ENCODE assay signal across 17 cellular contexts in the genomic region with DNA sequence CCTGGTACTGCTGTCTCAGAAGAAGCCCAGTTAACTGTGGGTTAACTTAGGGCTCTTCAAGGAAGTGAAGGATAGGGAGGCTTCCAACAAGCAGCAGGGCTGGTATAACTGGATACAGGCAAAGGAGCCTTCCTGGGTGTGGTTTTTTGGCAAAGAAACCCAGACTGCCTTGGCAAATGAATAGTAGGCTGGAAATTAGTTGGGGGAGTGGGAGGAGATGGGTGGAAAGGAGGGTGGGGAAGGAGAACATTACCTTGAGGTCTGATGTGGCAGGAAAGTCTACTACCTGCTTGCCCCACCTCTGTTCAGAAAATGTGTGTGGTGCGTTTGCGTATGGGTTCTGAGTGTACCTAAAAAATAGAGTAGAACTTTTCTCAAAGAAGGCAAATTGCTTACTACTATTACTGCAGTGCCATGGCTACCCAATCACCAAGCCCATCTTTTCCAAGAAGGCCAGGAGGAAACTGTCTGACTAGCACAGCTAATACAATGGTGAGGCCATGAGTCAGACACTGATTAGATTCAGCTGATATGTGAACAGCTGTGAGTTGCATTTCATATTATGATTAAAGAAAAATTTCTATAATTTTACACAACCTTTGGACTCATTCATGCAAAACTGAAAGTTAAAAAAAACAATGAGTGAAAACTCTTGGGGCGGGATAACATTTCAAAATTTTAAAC. TPM values are rescaled to one million over a fixed set of nuclear protein-coding genes. Genes with fewer than 3 reads are reported as not detected.
A peak's percentile ranks its signal among the peaks of the same experiment; 100 is the strongest.
DNase-seq lines count a peak whose midpoint lies in the region; TF ChIP-seq lines count a peak whose summit lies in the region.
"Had no signal": no experiment of that assay in that cellular context is flagged by ENCODE, and none has a peak within 500 bp of the region (broad histone marks: within the 10 kb centered on the region; RNA-seq: fewer than 3 reads in every experiment).

No MANE protein-coding gene starts in this region.

- no peak overlapping the region for H2BK12ac ChIP-seq in mesenchymal stem cell (ENCODE audit: low read length in 2 of 2)

- H3K27ac ChIP-seq in mesenchymal stem cell (ENCODE audit: low read length, poor library complexity, severe bottlenecking) = no peak overlapping the region
- H3K27ac ChIP-seq: neutrophil, tibial artery had no signal

- 100% methylated on average over 2 of the region's 3 CpGs for WGBS in mesenchymal stem cell

- no peak overlapping the region for H3K27ac Mint-ChIP-seq in Caco-2 (ENCODE audit: unreplicated experiment)
- H3K27ac Mint-ChIP-seq: activated CD4-positive, alpha-beta T cell treated with anti-CD3 and anti-CD28 coated beads, Interleukin-2, amount 10 ng/mL, durations not matched to agents 24 days and 14 days; endodermal cell; memory B cell had no signal

- no peak overlapping the region for H2BK120ac ChIP-seq in mesenchymal stem cell (ENCODE audit: low read depth, low read length)

- H3K18ac ChIP-seq in mesenchymal stem cell (ENCODE audit: low read depth in 1 of 2, low read length in 2 of 2) = no peak overlapping the region

- H3K9ac ChIP-seq in mesenchymal stem cell (ENCODE audit: low read length) = peak overlapping the region; percentile 68

- POLR2A ChIA-PET in Caco-2 (lab: Charles Lee) = no interaction called here

- no peaks in the 10 kb centered on the region for H3K79me1 ChIP-seq in mesenchymal stem cell (replicated peaks; ENCODE audit: low read length, poor library complexity, severe bottlenecking)

- no peaks in the 10 kb centered on the region for H3K4me1 Mint-ChIP-seq in Caco-2 (ENCODE audit: low read depth, unreplicated experiment)
- H3K4me1 Mint-ChIP-seq: endodermal cell had no signal

- H3K36me3 ChIP-seq in mesenchymal stem cell (ENCODE audit: control insufficient read depth in 1 of 2, insufficient read depth in 2 of 2, low read depth in 1 of 2, low read length in 2 of 2) (no peaks in the 10 kb centered on the region), Caco-2 (ENCODE audit: control insufficient read depth, insufficient read depth, low read length) (no peaks in the 10 kb centered on the region)
- H3K36me3 ChIP-seq: neutrophil, tibial artery had no signal

- no peak overlapping the region for H3K4me3 Mint-ChIP-seq in Caco-2 (ENCODE audit: unreplicated experiment)
- H3K4me3 Mint-ChIP-seq: activated CD4-positive, alpha-beta T cell treated with anti-CD3 and anti-CD28 coated beads, Interleukin-2, amount 10 ng/mL, durations not matched to agents 24 days and 14 days; endodermal cell; memory B cell had no signal

- intact Hi-C loops in Caco-2 (cut with micrococcal nuclease; ENCODE audit: unreplicated experiment) = no loop called here

- no peak overlapping the region for H2AK5ac ChIP-seq in mesenchymal stem cell (ENCODE audit: low read length, severe bottlenecking)

- no peaks in the 10 kb centered on the region for H3K36me3 Mint-ChIP-seq in Caco-2 (ENCODE audit: insufficient read depth, unreplicated experiment)
- H3K36me3 Mint-ChIP-seq: memory B cell had no signal

- no peak overlapping the region for H4K91ac ChIP-seq in mesenchymal stem cell (ENCODE audit: low read length)

- H2BK15ac ChIP-seq in mesenchymal stem cell (ENCODE audit: low read depth, poor library complexity, severe bottlenecking) = no peak overlapping the region

- H3K4ac ChIP-seq in mesenchymal stem cell (ENCODE audit: low read depth in 1 of 2, low read length in 2 of 2) = no peak overlapping the region

- H3K4me3 ChIP-seq in mesenchymal stem cell (ENCODE audit: insufficient read depth in 1 of 2, low read depth in 1 of 2, low read length in 2 of 2) (peak overlapping the region in 1 of 2 experiments; percentile 27), Caco-2 (ENCODE audit: low read depth, low read length) (no peak overlapping the region)
- H3K4me3 ChIP-seq: tibial artery had no signal

- no peak overlapping the region for H2AFZ ChIP-seq in mesenchymal stem cell (ENCODE audit: low read depth, low read length)

- H3K27me3 Mint-ChIP-seq in Caco-2 (ENCODE audit: insufficient read depth, unreplicated experiment) = no peaks in the 10 kb centered on the region

- no peaks in the 10 kb centered on the region for H3K27me3 ChIP-seq in mesenchymal stem cell (ENCODE audit: control insufficient read depth in 1 of 2, insufficient read depth in 1 of 2, low read length in 2 of 2)
- H3K27me3 ChIP-seq in Caco-2 (replicated peaks; ENCODE audit: control insufficient read depth, insufficient read depth, low read length) = no peaks in the 10 kb centered on the region
- H3K27me3 ChIP-seq: neutrophil, tibial artery had no signal

- no peak overlapping the region for H2BK5ac ChIP-seq in mesenchymal stem cell (ENCODE audit: low read depth, low read length, poor library complexity, severe bottlenecking)

- H3K23ac ChIP-seq in mesenchymal stem cell (ENCODE audit: low read length in 2 of 2) = no peak overlapping the region

- CTCF ChIA-PET in Caco-2 (lab: Charles Lee) = no interaction called here

- no TSS peak for BruUV-seq in Caco-2 (replicated peaks; lab: Mats Ljungman, UMichigan)

- H3K9me3 ChIP-seq in mesenchymal stem cell (ENCODE audit: control insufficient read depth, low read length) = peaks cover 3% of the 10 kb centered on the region
- H3K9me3 ChIP-seq in Caco-2 = no peaks in the 10 kb centered on the region
- H3K9me3 ChIP-seq: neutrophil had no signal

- no peak overlapping the region for H4K8ac ChIP-seq in mesenchymal stem cell (ENCODE audit: low read length)

- peak; percentile 8 for DNase-seq in AG09319 (ENCODE audit: extremely low read depth, low read depth)
- peak; percentile 2 for DNase-seq in NCI-H69 (lab: John Stamatoyannopoulos, UW)
- DNase-seq in dermis blood vessel endothelial cell = peak; percentile 92
- DNase-seq in mesenchymal stem cell = no peak
- no peak for DNase-seq in OCI-M2 (lab: John Stamatoyannopoulos, UW; ENCODE audit: unreplicated experiment)
- DNase-seq in NCI-H226 = no peak
- no peak for DNase-seq in Caco-2
- no peak for DNase-seq in HuH-7 (ENCODE audit: low spot score)
- DNase-seq: activated CD4-positive, alpha-beta T cell treated with anti-CD3 and anti-CD28 coated beads, Interleukin-2, amount 10 ng/mL, durations not matched to agents 24 days and 14 days; endodermal cell; hypothalamus; NCI-H1417 treated with DMSO at 0.1 percent for 48 hours; NCI-H510A treated with DMSO at 0.1 percent for 48 hours; tibial artery had no signal

- H3K14ac ChIP-seq in mesenchymal stem cell (ENCODE audit: low read length in 2 of 2) = no peak overlapping the region

- peaks cover 22% of the 10 kb centered on the region for H3K9me3 Mint-ChIP-seq in Caco-2 (ENCODE audit: unreplicated experiment)
- H3K9me3 Mint-ChIP-seq: endodermal cell had no signal

- H3K4me2 ChIP-seq in mesenchymal stem cell (ENCODE audit: low read length, poor library complexity, severe bottlenecking) = no peak overlapping the region

- H3K4me1 ChIP-seq in mesenchymal stem cell (ENCODE audit: control insufficient read depth, insufficient read depth, low read depth, low read length) (no peaks in the 10 kb centered on the region), Caco-2 (peaks cover 3% of the 10 kb centered on the region; the same call in 1 of the 2 replicates)
- H3K4me1 ChIP-seq: tibial artery had no signal

- TF ChIP-seq CTCF in AG09319 (IDR thresholded peaks at IDR 0.05; ENCODE audit: low read depth, low read length) (no peak), Caco-2 (IDR thresholded peaks at IDR 0.05; ENCODE audit: insufficient read depth in 1 of 2, low read depth in 1 of 2, low read length in 1 of 2, severe bottlenecking in 1 of 2, unreplicated experiment in 1 of 2) (no peak)

RNA-seq across cellular contexts. Expression of a gene that starts 55.2 kb away (rescaled TPM):
- not detected in 2 replicates for total RNA-seq in dermis blood vessel endothelial cell
- polyA plus RNA-seq in mesenchymal stem cell (2013, experiment 1 of 2) = not detected
- polyA plus RNA-seq in mesenchymal stem cell (2013, experiment 2 of 2) = not detected
- total RNA-seq in Caco-2 (2022) = 45.9 and 51.6 TPM in 2 replicates
- total RNA-seq: activated CD4-positive, alpha-beta T cell treated with anti-CD3 and anti-CD28 coated beads, Interleukin-2, amount 10 ng/mL, durations not matched to agents 24 days and 14 days had no signal
- polyA plus RNA-seq: AG04450 had no signal

Comparison
In these comparisons a context has a peak if more than half of its experiments do, and no peak if none do; other contexts are left out.
1. DNase-seq: peak in AG09319 (single experiment), NCI-H69 (single experiment) and dermis blood vessel endothelial cell (single experiment); none in mesenchymal stem cell (single experiment), OCI-M2 (single experiment), NCI-H226 (single experiment), Caco-2 (0 of 2) and HuH-7 (single experiment).
2. RNA of a gene that starts 55.2 kb away (total RNA-seq): 45.9 to 51.6 TPM in Caco-2; not detected in dermis blood vessel endothelial cell; every median in the first group is over 10 times any median in the second.